In the genomic region with DNA sequence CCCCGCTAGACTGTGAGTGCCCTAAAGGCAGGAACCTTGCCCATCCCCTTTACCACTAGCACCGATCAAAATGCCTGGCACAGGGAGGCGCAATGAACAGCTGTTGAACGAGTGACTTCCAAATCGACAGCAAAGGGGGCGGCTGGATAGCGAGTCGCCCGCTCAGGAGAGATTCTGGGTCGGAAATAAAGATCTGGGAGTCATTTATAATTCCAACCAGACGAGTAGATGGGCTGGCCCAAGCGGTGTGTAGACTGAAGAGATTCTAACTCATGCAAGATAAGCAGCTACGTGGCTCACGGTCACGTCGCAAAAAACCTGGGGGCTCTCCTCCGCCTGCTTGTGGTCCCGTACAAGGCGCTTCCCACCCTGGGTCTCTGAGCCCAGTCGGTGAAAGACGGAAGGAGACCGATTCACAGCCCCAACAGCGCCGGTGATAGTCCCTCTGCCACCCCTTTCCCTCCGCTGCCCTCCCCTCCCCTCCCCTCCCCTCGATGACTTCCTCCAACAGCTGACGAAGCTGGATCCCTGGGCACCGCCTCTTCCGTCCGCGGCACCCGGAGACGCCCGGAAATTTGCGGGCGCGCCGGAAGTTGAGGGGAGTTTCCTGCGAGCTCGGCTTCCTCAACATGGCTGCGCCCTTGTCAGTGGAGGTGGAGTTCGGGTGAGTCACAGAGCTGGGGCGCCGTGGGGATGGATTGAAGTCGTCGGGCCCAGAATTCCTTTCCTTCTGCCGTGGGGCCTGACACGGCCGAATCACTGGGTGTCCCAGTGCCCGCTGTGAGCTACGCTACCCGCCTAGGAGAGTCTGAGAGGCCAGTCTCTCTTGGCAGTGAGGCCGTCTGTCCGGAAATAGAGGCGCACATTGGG, we compare ENCODE assay signal across 8 cellular contexts. TPM values are rescaled to one million over a fixed set of nuclear protein-coding genes. Genes with fewer than 3 reads are reported as not detected.
DNase-seq lines count a peak whose midpoint lies in the region; ATAC-seq and TF ChIP-seq lines count a peak whose summit lies in the region.

A gene (plus strand): TSS at position 623 of the 870 bp plus-strand sequence. CDS start 7 bp downstream, at position 630.

- peaks cover 42% of the 10 kb centered on the region for H3K79me2 ChIP-seq in osteoblast (ENCODE audit: insufficient read depth, low read length)

- H3K36me3 ChIP-seq in osteoblast (ENCODE audit: insufficient read depth, low read length) (peaks cover 5% of the 10 kb centered on the region), testis (ENCODE audit: low read depth, missing control alignments) (no peaks in the 10 kb centered on the region)

- TF ChIP-seq CTCF in GM10266 (IDR thresholded peaks at IDR 0.05; ENCODE audit: control insufficient read depth, insufficient read depth, low read depth, missing control alignments): no peak
- TF ChIP-seq CTCF in osteoblast (IDR thresholded peaks at IDR 0.05; ENCODE audit: extremely low read depth, low read depth, low read length): no peak
- no peak for TF ChIP-seq CTCF in testis (IDR thresholded peaks at IDR 0.05)

- H3K4me2 ChIP-seq in osteoblast (ENCODE audit: insufficient read depth, low read length): peak within 1 kb of the TSS; percentile 87

- H3K27me3 ChIP-seq in osteoblast (ENCODE audit: insufficient read depth, low read length) (no peaks in the 10 kb centered on the region), testis (no peaks in the 10 kb centered on the region)

- H3K4me1 ChIP-seq in osteoblast (ENCODE audit: insufficient read depth, low read length): peaks cover 20% of the 10 kb centered on the region
- H3K4me1 ChIP-seq in testis: peaks cover 14% of the 10 kb centered on the region

- H3K36me3 Mint-ChIP-seq in activated naive CD8-positive, alpha-beta T cell: peaks cover 11% of the 10 kb centered on the region

- peak within 1 kb of the TSS; percentile 85 for H3K27ac Mint-ChIP-seq in activated naive CD8-positive, alpha-beta T cell

- TF ChIP-seq POLR2A in testis (IDR thresholded peaks at IDR 0.05): peak; percentile 85

- DNase-seq in GM10266 (ENCODE audit: extremely low spot score) (peak; percentile 96), NCI-H1105 treated with DMSO at 0.1 percent for 48 hours (lab: John Stamatoyannopoulos, UW) (peak; percentile 90), SKM-1 treated with dmso at 0.1 percent for 144 hours (lab: John Stamatoyannopoulos, UW; ENCODE audit: unreplicated experiment) (peak; percentile 90), glomerular visceral epithelial cell (ENCODE audit: extremely low spot score) (peak; percentile 96), osteoblast (ENCODE audit: insufficient read length, low spot score, missing footprints) (peak; percentile 99), testis (peak; percentile 97)

- H4K20me1 ChIP-seq in osteoblast (ENCODE audit: insufficient read depth, low read length): peaks cover 4% of the 10 kb centered on the region

- H3K27ac ChIP-seq in osteoblast (ENCODE audit: low read depth, low read length) (peak within 1 kb of the TSS; percentile 88), testis (peak within 1 kb of the TSS; percentile 55 to 91)

- H3K4me3 Mint-ChIP-seq in activated naive CD8-positive, alpha-beta T cell: peak within 1 kb of the TSS; percentile 99

- H3K4me1 Mint-ChIP-seq in activated naive CD8-positive, alpha-beta T cell (ENCODE audit: low read depth): peaks cover 34% of the 10 kb centered on the region

- ATAC-seq in HG02642 (IDR thresholded peaks at IDR 0.05; ENCODE audit: poor library complexity, unreplicated experiment): peak; percentile 88

- no peaks in the 10 kb centered on the region for H3K27me3 Mint-ChIP-seq in activated naive CD8-positive, alpha-beta T cell

- H3K4me3 ChIP-seq in osteoblast (ENCODE audit: insufficient read depth, low read length): peak within 1 kb of the TSS; percentile 85
- peak within 1 kb of the TSS; percentile 70 to 78 for H3K4me3 ChIP-seq in testis

- WGBS in testis, 2 donors: 0 to 1% methylated on average over 37 to 43 of the region's 55 CpGs

- H3K9me3 ChIP-seq in osteoblast (ENCODE audit: low read depth, low read length) (no peaks in the 10 kb centered on the region), testis (no peaks in the 10 kb centered on the region)

- H2AFZ ChIP-seq in osteoblast (ENCODE audit: low read length): peak within 1 kb of the TSS; percentile 94

- H3K9me3 Mint-ChIP-seq in activated naive CD8-positive, alpha-beta T cell (ENCODE audit: low read depth): no peaks in the 10 kb centered on the region

- intact Hi-C loops in testis (cut with DNase I; ENCODE audit: low total_unique reads): loop anchor here (5.0 kb wide), 1 partner anchor 1599 kb away; no protein-coding TSS in a partner anchor

RNA-seq across cellular contexts. Expression of the gene that starts here (rescaled TPM):
- total RNA-seq in osteoblast (29.2 and 35.1 TPM in 2 replicates), testis (10 to 100 TPM; 31.5 to 36.8 TPM)
- 51.1 TPM for polyA plus RNA-seq in testis (ENCODE audit: insufficient read depth, low read depth, low replicate concordance)

Comparison
In these comparisons a context has a peak if more than half of its experiments do, and no peak if none do; other contexts are left out.
1. Peak in every context shown above with its lines: DNase-seq, ATAC-seq, H3K4me3 ChIP-seq and H3K27ac ChIP-seq.